10 cellular contexts compared by ENCODE assay signal in genomic region chr14:105316563-105316941, GRCh38. TPM values are rescaled to one million over a fixed set of nuclear protein-coding genes. Genes with fewer than 3 reads are reported as not detected.
DNase-seq lines count a peak whose midpoint lies in the region; ATAC-seq and TF ChIP-seq lines count a peak whose summit lies in the region.
"Had no signal": no experiment of that assay in that cellular context is flagged by ENCODE, and none has a peak within 500 bp of the region (broad histone marks: within the 10 kb centered on the region; RNA-seq: fewer than 3 reads in every experiment).

No MANE protein-coding gene starts in this region.

- POLR2A ChIA-PET in activated B cell treated with CpG ODN at 0.5 μM for 24 hours (lab: Charles Lee) = no interaction called here

- TF ChIP-seq CTCF in activated B cell treated with CpG ODN at 0.5 μM for 24 hours (IDR thresholded peaks at IDR 0.05) (no peak), gastroesophageal sphincter (IDR thresholded peaks at IDR 0.05) (no peak)

- H3K27me3 Mint-ChIP-seq in activated CD4-positive, alpha-beta T cell treated with anti-CD3 and anti-CD28 coated beads, Interleukin-2, amount 10 ng/mL, durations not matched to agents 24 days and 14 days = peaks cover 3% of the 10 kb centered on the region
- no peaks in the 10 kb centered on the region for H3K27me3 Mint-ChIP-seq in activated B cell treated with CpG ODN at 0.5 μM for 24 hours
- no peaks in the 10 kb centered on the region for H3K27me3 Mint-ChIP-seq in stimulated activated naive CD8-positive, alpha-beta T cell treated with anti-CD3 and anti-CD28 coated beads, Interleukin-15, amount 100 ng/mL, for 72 hours

- no peak overlapping the region for H3K27ac Mint-ChIP-seq in activated CD4-positive, alpha-beta T cell treated with anti-CD3 and anti-CD28 coated beads, Interleukin-2, amount 10 ng/mL, durations not matched to agents 24 days and 14 days
- H3K27ac Mint-ChIP-seq in activated B cell treated with CpG ODN at 0.5 μM for 24 hours = no peak overlapping the region
- H3K27ac Mint-ChIP-seq in stimulated activated naive CD8-positive, alpha-beta T cell treated with anti-CD3 and anti-CD28 coated beads, Interleukin-15, amount 100 ng/mL, for 72 hours = no peak overlapping the region

- no peak for DNase-seq in activated CD4-positive, alpha-beta T cell treated with anti-CD3 and anti-CD28 coated beads, Interleukin-2, amount 10 ng/mL, durations not matched to agents 24 days and 14 days
- no peak for DNase-seq in activated CD4-positive, alpha-beta T cell treated with anti-CD3 and anti-CD28 coated beads, Interleukin-2, amount 50 U/mL, for 48 hours
- no peak for DNase-seq in activated B cell treated with CpG ODN at 0.5 μM for 24 hours
- DNase-seq in stimulated activated naive CD8-positive, alpha-beta T cell treated with anti-CD3 and anti-CD28 coated beads, Interleukin-15, amount 100 ng/mL, for 72 hours = no peak
- no peak for DNase-seq in OCI-M1 (lab: John Stamatoyannopoulos, UW)
- DNase-seq: NCI-H1930 had no signal

- H3K27ac ChIP-seq in gastroesophageal sphincter = peak overlapping the region in 3 of 4 donors; percentile 83 to 91 (median 90)

- H3K36me3 ChIP-seq in gastroesophageal sphincter = no peaks in the 10 kb centered on the region

- CTCF ChIA-PET in activated B cell treated with CpG ODN at 0.5 μM for 24 hours (lab: Charles Lee) = interaction anchor here (0.6 kb wide), 1 partner anchor 212 kb away, joined by 3 read pairs; no protein-coding TSS in a partner anchor

- no peaks in the 10 kb centered on the region for H3K9me3 ChIP-seq in gastroesophageal sphincter

- no peaks in the 10 kb centered on the region for H3K36me3 Mint-ChIP-seq in activated CD4-positive, alpha-beta T cell treated with anti-CD3 and anti-CD28 coated beads, Interleukin-2, amount 10 ng/mL, durations not matched to agents 24 days and 14 days (ENCODE audit: low read depth)
- no peaks in the 10 kb centered on the region for H3K36me3 Mint-ChIP-seq in activated B cell treated with CpG ODN at 0.5 μM for 24 hours (ENCODE audit: low read depth)

- peak overlapping the region in 1 of 2 donors; percentile 94 for H3K4me3 ChIP-seq in gastroesophageal sphincter

- H3K4me3 Mint-ChIP-seq in activated CD4-positive, alpha-beta T cell treated with anti-CD3 and anti-CD28 coated beads, Interleukin-2, amount 10 ng/mL, durations not matched to agents 24 days and 14 days = peak overlapping the region; percentile 89
- peak overlapping the region; percentile 35 for H3K4me3 Mint-ChIP-seq in activated B cell treated with CpG ODN at 0.5 μM for 24 hours
- H3K4me3 Mint-ChIP-seq in stimulated activated naive CD8-positive, alpha-beta T cell treated with anti-CD3 and anti-CD28 coated beads, Interleukin-15, amount 100 ng/mL, for 72 hours = peak overlapping the region; percentile 91 to 96

- peaks cover 0 to 56% (median 35%) of the 10 kb centered on the region in 3 donors for H3K4me1 ChIP-seq in gastroesophageal sphincter

- H3K9me3 Mint-ChIP-seq in activated CD4-positive, alpha-beta T cell treated with anti-CD3 and anti-CD28 coated beads, Interleukin-2, amount 10 ng/mL, durations not matched to agents 24 days and 14 days = no peaks in the 10 kb centered on the region
- no peaks in the 10 kb centered on the region for H3K9me3 Mint-ChIP-seq in activated B cell treated with CpG ODN at 0.5 μM for 24 hours
- no peaks in the 10 kb centered on the region for H3K9me3 Mint-ChIP-seq in stimulated activated naive CD8-positive, alpha-beta T cell treated with anti-CD3 and anti-CD28 coated beads, Interleukin-15, amount 100 ng/mL, for 72 hours

- TF ChIP-seq EP300 in gastroesophageal sphincter (IDR thresholded peaks at IDR 0.05) = no peak

- 86 to 89% methylated on average over 3 to 5 of the region's 11 CpGs for WGBS in gastroesophageal sphincter (ENCODE audit: low coverage in 1 of 2), 2 donors

- ATAC-seq in activated B cell treated with CpG ODN at 0.5 μM for 24 hours (ENCODE audit: low read depth) (no peak), gastroesophageal sphincter (no peak), HG02970 (IDR thresholded peaks at IDR 0.05; ENCODE audit: low FRiP score, unreplicated experiment) (no peak), GM21515 (IDR thresholded peaks at IDR 0.05; ENCODE audit: unreplicated experiment) (no peak)
- no peak for ATAC-seq in stimulated activated naive CD8-positive, alpha-beta T cell treated with anti-CD3 and anti-CD28 coated beads, Interleukin-15, amount 100 ng/mL, for 72 hours
- ATAC-seq: Panc1 had no signal

- intact Hi-C loops in activated CD4-positive, alpha-beta T cell treated with anti-CD3 and anti-CD28 coated beads, Interleukin-2, amount 10 ng/mL, durations not matched to agents 24 days and 14 days (cut with micrococcal nuclease) = no loop called here
- intact Hi-C loops in activated B cell treated with CpG ODN at 0.5 μM for 24 hours (cut with micrococcal nuclease) = no loop called here

- peaks cover 22% of the 10 kb centered on the region for H3K4me1 Mint-ChIP-seq in activated CD4-positive, alpha-beta T cell treated with anti-CD3 and anti-CD28 coated beads, Interleukin-2, amount 10 ng/mL, durations not matched to agents 24 days and 14 days
- H3K4me1 Mint-ChIP-seq in activated B cell treated with CpG ODN at 0.5 μM for 24 hours = peaks cover 10% of the 10 kb centered on the region
- peaks cover 39% of the 10 kb centered on the region for H3K4me1 Mint-ChIP-seq in stimulated activated naive CD8-positive, alpha-beta T cell treated with anti-CD3 and anti-CD28 coated beads, Interleukin-15, amount 100 ng/mL, for 72 hours

- H3K27me3 ChIP-seq in gastroesophageal sphincter = no peaks in the 10 kb centered on the region

- TF ChIP-seq POLR2A in gastroesophageal sphincter (IDR thresholded peaks at IDR 0.05) = no peak

RNA-seq across cellular contexts. Expression of gene PACS2, which starts 2.0 kb away (rescaled TPM):
- total RNA-seq in activated CD4-positive, alpha-beta T cell treated with anti-CD3 and anti-CD28 coated beads, Interleukin-2, amount 10 ng/mL, durations not matched to agents 24 days and 14 days = 31.5 and 33.9 TPM in 2 replicates
- total RNA-seq in activated B cell treated with CpG ODN at 0.5 μM for 24 hours = 37.4 and 48.0 TPM in 2 replicates
- total RNA-seq in gastroesophageal sphincter = 10 to 100 TPM; 61.5 to 91.1 (median 74.7) TPM

RNA-seq across cellular contexts. Expression of gene BRF1, which starts 15.8 kb away (rescaled TPM):
- 42.4 and 46.6 TPM in 2 replicates for total RNA-seq in activated CD4-positive, alpha-beta T cell treated with anti-CD3 and anti-CD28 coated beads, Interleukin-2, amount 10 ng/mL, durations not matched to agents 24 days and 14 days
- total RNA-seq in activated B cell treated with CpG ODN at 0.5 μM for 24 hours = 28.7 and 32.8 TPM in 2 replicates
- total RNA-seq in gastroesophageal sphincter = 10 to 100 TPM; 25.2 to 35.6 (median 30.9) TPM

Comparison
In these comparisons a context has a peak if more than half of its experiments do, and no peak if none do; other contexts are left out.
1. H3K4me3 Mint-ChIP-seq: peak in every context shown above with its lines; median percentile 94 in stimulated activated naive CD8-positive, alpha-beta T cell treated with anti-CD3 and anti-CD28 coated beads, Interleukin-15, amount 100 ng/mL, for 72 hours; 89 in activated CD4-positive, alpha-beta T cell treated with anti-CD3 and anti-CD28 coated beads, Interleukin-2, amount 10 ng/mL, durations not matched to agents 24 days and 14 days; 35 in activated B cell treated with CpG ODN at 0.5 μM for 24 hours.